8 cellular contexts compared by ENCODE assay signal in genomic region chr12:49622501-49623141, GRCh38. TPM values are rescaled to one million over a fixed set of nuclear protein-coding genes. Genes with fewer than 3 reads are reported as not detected.
DNase-seq lines count a peak whose midpoint lies in the region; ATAC-seq, FAIRE-seq and TF ChIP-seq lines count a peak whose summit lies in the region.

No MANE protein-coding gene starts in this region.

- peak overlapping the region; percentile 80 for H3K4me3 Mint-ChIP-seq in activated T-helper 2 cell treated with anti-CD3 and anti-CD28 coated beads, Interferon-gamma antibody, Interleukin-2, Interleukin-4, amounts not matched to agents 10 μg/mL and 5 μg/mL and 100 μg/mL, durations not matched to agents 14 hours and 24 hours and 36 hours (ENCODE audit: low read depth)
- H3K4me3 Mint-ChIP-seq in glutamatergic neuron (ENCODE audit: unreplicated experiment): peak overlapping the region; percentile 92

- TF ChIP-seq CTCF in glutamatergic neuron (IDR thresholded peaks at IDR 0.05; ENCODE audit: partially characterized antibody, unreplicated experiment) (no peak), pancreas (IDR thresholded peaks at IDR 0.05) (no peak)

- H3K4me3 ChIP-seq in pancreas: peak overlapping the region; percentile 35 to 60 (median 46)

- H3K27me3 ChIP-seq in pancreas: no peaks in the 10 kb centered on the region

- peaks cover 0 to 8% (median 4%) of the 10 kb centered on the region in 3 donors for H3K4me1 ChIP-seq in pancreas

- DNase-seq in NCI-H526 (lab: John Stamatoyannopoulos, UW) (peak; percentile 63), NCI-H526 treated with DMSO at 0.1 percent for 48 hours (lab: John Stamatoyannopoulos, UW) (no peak), NOMO-1 treated with DMSO at 0.1 percent for 48 hours (lab: John Stamatoyannopoulos, UW; ENCODE audit: unreplicated experiment) (peak; percentile 34), glutamatergic neuron (no peak), pancreas (peak in 4 of 6 donors; percentile 44 to 68 (median 50)), SKM-1 treated with dmso at 0.1 percent for 144 hours (lab: John Stamatoyannopoulos, UW; ENCODE audit: unreplicated experiment) (no peak)
- peak; percentile 60 for DNase-seq in activated T-helper 2 cell treated with anti-CD3 and anti-CD28 coated beads, Interferon-gamma antibody, Interleukin-2, Interleukin-4, amounts not matched to agents 10 μg/mL and 5 μg/mL and 100 μg/mL, durations not matched to agents 14 hours and 24 hours and 36 hours (ENCODE audit: low spot score)

- peaks cover 21% of the 10 kb centered on the region for H3K4me1 Mint-ChIP-seq in activated T-helper 2 cell treated with anti-CD3 and anti-CD28 coated beads, Interferon-gamma antibody, Interleukin-2, Interleukin-4, amounts not matched to agents 10 μg/mL and 5 μg/mL and 100 μg/mL, durations not matched to agents 14 hours and 24 hours and 36 hours (ENCODE audit: low read depth)
- H3K4me1 Mint-ChIP-seq in glutamatergic neuron (ENCODE audit: low read depth, unreplicated experiment): peaks cover 5% of the 10 kb centered on the region

- peak overlapping the region; percentile 62 to 86 (median 81) for H3K27ac ChIP-seq in pancreas

- intact Hi-C loops in activated T-helper 2 cell treated with anti-CD3 and anti-CD28 coated beads, Interferon-gamma antibody, Interleukin-2, Interleukin-4, amounts not matched to agents 10 μg/mL and 5 μg/mL and 100 μg/mL, durations not matched to agents 14 hours and 24 hours and 36 hours (cut with micrococcal nuclease): loop anchor here (5.0 kb wide), 1 partner anchor 55 kb away; the partner anchor contains the start of gene MCRS1
- intact Hi-C loops in pancreas (cut with DNase I): no loop called here

- H3K9me3 ChIP-seq in pancreas: no peaks in the 10 kb centered on the region

- no peaks in the 10 kb centered on the region for H3K36me3 ChIP-seq in pancreas

- H3K27ac Mint-ChIP-seq in activated T-helper 2 cell treated with anti-CD3 and anti-CD28 coated beads, Interferon-gamma antibody, Interleukin-2, Interleukin-4, amounts not matched to agents 10 μg/mL and 5 μg/mL and 100 μg/mL, durations not matched to agents 14 hours and 24 hours and 36 hours: peak overlapping the region; percentile 34
- H3K27ac Mint-ChIP-seq in glutamatergic neuron (ENCODE audit: unreplicated experiment): peak overlapping the region; percentile 60

- H3K27me3 Mint-ChIP-seq in activated T-helper 2 cell treated with anti-CD3 and anti-CD28 coated beads, Interferon-gamma antibody, Interleukin-2, Interleukin-4, amounts not matched to agents 10 μg/mL and 5 μg/mL and 100 μg/mL, durations not matched to agents 14 hours and 24 hours and 36 hours (ENCODE audit: low read depth): peaks cover 28% of the 10 kb centered on the region
- H3K27me3 Mint-ChIP-seq in glutamatergic neuron (ENCODE audit: unreplicated experiment): peaks cover 2% of the 10 kb centered on the region

- no peaks in the 10 kb centered on the region for H3K9me3 Mint-ChIP-seq in activated T-helper 2 cell treated with anti-CD3 and anti-CD28 coated beads, Interferon-gamma antibody, Interleukin-2, Interleukin-4, amounts not matched to agents 10 μg/mL and 5 μg/mL and 100 μg/mL, durations not matched to agents 14 hours and 24 hours and 36 hours
- H3K9me3 Mint-ChIP-seq in glutamatergic neuron (ENCODE audit: unreplicated experiment): peaks cover 5% of the 10 kb centered on the region

- no peak for FAIRE-seq in pancreas (lab: Jason Lieb, UNC)

- ATAC-seq in HG02943 (IDR thresholded peaks at IDR 0.05; ENCODE audit: low read depth, unreplicated experiment) (peak; percentile 35), pancreas (peak; percentile 37 to 66 (median 57))

- H3K36me3 Mint-ChIP-seq in activated T-helper 2 cell treated with anti-CD3 and anti-CD28 coated beads, Interferon-gamma antibody, Interleukin-2, Interleukin-4, amounts not matched to agents 10 μg/mL and 5 μg/mL and 100 μg/mL, durations not matched to agents 14 hours and 24 hours and 36 hours (ENCODE audit: low read depth): no peaks in the 10 kb centered on the region
- no peaks in the 10 kb centered on the region for H3K36me3 Mint-ChIP-seq in glutamatergic neuron (ENCODE audit: unreplicated experiment)

- 0 to 1% methylated on average over 22 of the region's 22 CpGs for WGBS in pancreas, 2 donors

RNA-seq across cellular contexts. Expression of gene PRPF40B, which starts 0.7 kb away (rescaled TPM):
- 10.1 and 13.3 TPM in 2 replicates for total RNA-seq in activated T-helper 2 cell treated with anti-CD3 and anti-CD28 coated beads, Interferon-gamma antibody, Interleukin-2, Interleukin-4, amounts not matched to agents 10 μg/mL and 5 μg/mL and 100 μg/mL, durations not matched to agents 14 hours and 24 hours and 36 hours
- total RNA-seq in glutamatergic neuron (ENCODE audit: unreplicated experiment): 26.4 TPM
- 10 to 100 TPM; 11.2 to 19.9 (median 13.2) TPM for total RNA-seq in pancreas
- 10 to 100 TPM; 44.9 to 58.3 TPM for polyA plus RNA-seq in pancreas

RNA-seq across cellular contexts. Expression of gene FAM186B, which starts 17.2 kb away (rescaled TPM):
- 0.30 and 0.37 TPM in 2 replicates for total RNA-seq in activated T-helper 2 cell treated with anti-CD3 and anti-CD28 coated beads, Interferon-gamma antibody, Interleukin-2, Interleukin-4, amounts not matched to agents 10 μg/mL and 5 μg/mL and 100 μg/mL, durations not matched to agents 14 hours and 24 hours and 36 hours
- not detected for total RNA-seq in glutamatergic neuron (ENCODE audit: unreplicated experiment)
- total RNA-seq in pancreas: 1 to 10 TPM in 2 of 6 donors, under 1 TPM in 4; 0.49 to 1.7 (median 0.83) TPM
- polyA plus RNA-seq in pancreas: under 1 TPM; 0.56 to 0.65 TPM

RNA-seq across cellular contexts. Expression of gene MCRS1, which starts 54.7 kb away (rescaled TPM):
- total RNA-seq in activated T-helper 2 cell treated with anti-CD3 and anti-CD28 coated beads, Interferon-gamma antibody, Interleukin-2, Interleukin-4, amounts not matched to agents 10 μg/mL and 5 μg/mL and 100 μg/mL, durations not matched to agents 14 hours and 24 hours and 36 hours: 67.9 and 73.0 TPM in 2 replicates
- 103 TPM for total RNA-seq in glutamatergic neuron (ENCODE audit: unreplicated experiment)
- total RNA-seq in pancreas: 10 to 100 TPM; 19.3 to 29.9 (median 22.9) TPM
- polyA plus RNA-seq in pancreas: 10 to 100 TPM; 59.6 to 71.0 TPM

Comparison
In these comparisons a context has a peak if more than half of its experiments do, and no peak if none do; other contexts are left out.
1. DNase-seq: peak in NCI-H526 (2 of 2), NOMO-1 treated with DMSO at 0.1 percent for 48 hours (single experiment), activated T-helper 2 cell treated with anti-CD3 and anti-CD28 coated beads, Interferon-gamma antibody, Interleukin-2, Interleukin-4, amounts not matched to agents 10 μg/mL and 5 μg/mL and 100 μg/mL, durations not matched to agents 14 hours and 24 hours and 36 hours (single experiment) and pancreas (4 of 6); none in NCI-H526 treated with DMSO at 0.1 percent for 48 hours (single experiment), glutamatergic neuron (single experiment) and SKM-1 treated with dmso at 0.1 percent for 144 hours (single experiment).